Comparison of ENCODE assay signal across 9 cellular contexts in the genomic region with DNA sequence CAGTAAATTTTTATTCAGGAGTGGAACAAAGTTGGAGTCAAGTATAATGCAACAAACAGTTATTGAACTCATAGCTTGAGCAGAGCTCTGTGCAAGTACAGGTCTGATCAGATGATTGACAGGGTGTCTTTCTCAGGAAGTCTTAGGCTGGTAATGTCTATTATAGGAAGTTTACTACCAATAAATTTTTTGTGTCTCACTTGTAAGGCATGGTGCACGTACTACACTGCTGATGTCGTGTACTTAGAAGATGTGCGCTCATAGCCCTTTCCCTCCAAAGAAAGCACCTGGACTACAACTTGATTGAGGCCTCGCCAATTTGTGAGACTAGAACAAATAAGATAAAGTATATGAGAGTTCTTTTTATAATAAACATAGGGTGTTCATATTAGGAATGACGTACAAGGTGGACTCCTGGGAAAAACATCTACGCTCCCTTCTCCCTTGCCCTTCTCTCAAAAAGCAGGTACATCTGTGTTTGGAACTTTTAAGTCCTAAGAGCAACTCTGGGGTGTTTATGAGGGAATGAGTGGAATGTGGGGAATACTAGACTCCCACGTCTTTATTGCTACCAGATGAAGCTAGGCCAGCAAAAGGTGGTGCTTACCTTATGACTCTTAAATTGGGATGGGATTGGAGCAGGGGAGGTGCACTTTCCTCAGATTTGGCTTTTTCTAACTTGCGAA. TPM values are rescaled to one million over a fixed set of nuclear protein-coding genes. Genes with fewer than 3 reads are reported as not detected.
DNase-seq lines count a peak whose midpoint lies in the region; ATAC-seq, FAIRE-seq and TF ChIP-seq lines count a peak whose summit lies in the region.
"Had no signal": no experiment of that assay in that cellular context is flagged by ENCODE, and none has a peak within 500 bp of the region (broad histone marks: within the 10 kb centered on the region; RNA-seq: fewer than 3 reads in every experiment).

No MANE protein-coding gene starts in this region.

- H4K5ac ChIP-seq in mesendoderm (ENCODE audit: low read length), result no peak overlapping the region

- no peak overlapping the region for H2AK5ac ChIP-seq in mesendoderm (ENCODE audit: low read length)

- peak overlapping the region; percentile 43 to 83; a peak in 2 of 4 replicates for H3K9ac ChIP-seq in K562 (ENCODE audit: insufficient read depth in 1 of 2, low read depth in 2 of 2, low read length in 2 of 2)
- H3K9ac ChIP-seq in mesendoderm (ENCODE audit: low read length), result peak overlapping the region; percentile 72

- DNase-seq in HL-60 (ENCODE audit: low read depth in 1 of 2, low spot score in 1 of 2), result no peak
- peak in 1 of 4 experiments; percentile 6 for DNase-seq in K562 (ENCODE audit: extremely low read depth in 1 of 4, low spot score in 3 of 4)
- DNase-seq in mesendoderm, result no peak
- DNase-seq in DMS79 (lab: John Stamatoyannopoulos, UW), result no peak
- DNase-seq in dedifferentiated amniotic fluid mesenchymal stem cell (ENCODE audit: extremely low spot score), result no peak
- DNase-seq: activated effector memory CD4-positive, alpha-beta T cell treated with anti-CD3 and anti-CD28 coated beads, Interleukin-2, amount 50 U/mL, for 16 hours had no signal

- in situ Hi-C loops in K562 (cut with MboI), result no loop called here

- CTCF ChIA-PET in K562 (lab: Yijun Ruan, JAX; ENCODE audit: low intra/inter-chr PET ratio), result no interaction called here

- H3K18ac ChIP-seq in mesendoderm (ENCODE audit: low read length), result no peak overlapping the region

- no peak overlapping the region for H4K8ac ChIP-seq in mesendoderm (ENCODE audit: low read depth, low read length)

- H2BK5ac ChIP-seq in mesendoderm (ENCODE audit: low read length), result no peak overlapping the region

- peak overlapping the region; percentile 98 for H3K4me2 ChIP-seq in K562 (ENCODE audit: insufficient read depth, low read length)
- peak overlapping the region; percentile 60 for H3K4me2 ChIP-seq in mesendoderm (ENCODE audit: low read length)

- WGBS in K562 (ENCODE audit: insufficient coverage, low coverage, missing lambda C conversion rate), result 13% methylated on average over 8 of the region's 8 CpGs
- WGBS in mesendoderm (ENCODE audit: extremely low coverage, insufficient coverage, low lambda C conversion rate), result no CpG with 5 or more reads among the region's 8 CpGs

- H3K9me1 ChIP-seq in K562 (ENCODE audit: control insufficient read depth, insufficient read depth, low read length), result no peaks in the 10 kb centered on the region

- no peak for FAIRE-seq in K562 (lab: Jason Lieb, UNC)

- no peak for TF ChIP-seq CTCF in 22Rv1 (IDR thresholded peaks at IDR 0.05)
- no peak for TF ChIP-seq CTCF in HL-60 (IDR thresholded peaks at IDR 0.05; ENCODE audit: insufficient read depth, low read length)
- no peak for TF ChIP-seq CTCF in K562 (IDR thresholded peaks at IDR 0.05 in 2 of 3, conservative IDR thresholded peaks at IDR 0.05 in 1 of 3; ENCODE audit: insufficient read depth in 2 of 3, low read depth in 1 of 3, low read length in 3 of 3)

- H3K9me3 ChIP-seq in K562 (replicated peaks; ENCODE audit: control insufficient read depth, insufficient read depth, low read depth, low read length), result no peaks in the 10 kb centered on the region

- H3K23ac ChIP-seq in mesendoderm (ENCODE audit: low read length), result no peak overlapping the region

- H3K4me1 ChIP-seq in K562 (replicated peaks in 1 of 2; ENCODE audit: control insufficient read depth in 2 of 2, insufficient read depth in 2 of 2, low read length in 2 of 2), result peaks cover 3 to 5% of the 10 kb centered on the region in 2 experiments; a peak in 3 of 5 replicates
- peaks cover 2% of the 10 kb centered on the region for H3K4me1 ChIP-seq in mesendoderm (ENCODE audit: control insufficient read depth, low read depth, low read length)

- H3K79me2 ChIP-seq in K562 (ENCODE audit: control insufficient read depth, insufficient read depth, low read length), result peaks cover 72% of the 10 kb centered on the region
- H3K79me2 ChIP-seq in mesendoderm (ENCODE audit: control insufficient read depth, insufficient read depth, low read length), result peaks cover 32% of the 10 kb centered on the region

- no peaks in the 10 kb centered on the region for H4K20me1 ChIP-seq in K562 (replicated peaks; ENCODE audit: control insufficient read depth, insufficient read depth, low read length)

- no peaks in the 10 kb centered on the region for H3K27me3 ChIP-seq in HL-60 (ENCODE audit: insufficient read depth, poor library complexity, severe bottlenecking)
- no peaks in the 10 kb centered on the region for H3K27me3 ChIP-seq in K562 (ENCODE audit: control insufficient read depth in 2 of 2, insufficient read depth in 2 of 2, low read length in 2 of 2)
- no peaks in the 10 kb centered on the region for H3K27me3 ChIP-seq in mesendoderm (ENCODE audit: insufficient read depth, low read length, poor library complexity)

- no TSS peak for BruUV-seq in K562 (replicated peaks; lab: Mats Ljungman, UMichigan)

- no peak for TF ChIP-seq RAD21 in K562 (CRISPR knock-in tag; conservative IDR thresholded peaks at IDR 0.05 in 1 of 2, IDR thresholded peaks at IDR 0.05 in 1 of 2)

- peak overlapping the region; percentile 52 for H3K4ac ChIP-seq in mesendoderm (ENCODE audit: low read depth, low read length)

- H3K79me1 ChIP-seq in mesendoderm (ENCODE audit: low read length), result peaks cover 9% of the 10 kb centered on the region

- no peak for TF ChIP-seq POLR2A in K562 (conservative IDR thresholded peaks at IDR 0.05)

- H2AFZ ChIP-seq in K562 (ENCODE audit: low read depth, low read length), result no peak overlapping the region

- H3K4me3 ChIP-seq in HL-60 (replicated peaks; ENCODE audit: insufficient read depth, low read length), result peak overlapping the region; percentile 80
- H3K4me3 ChIP-seq in K562, result peak overlapping the region; percentile 73
- peak overlapping the region; percentile 16 for H3K4me3 ChIP-seq in mesendoderm (ENCODE audit: low read length)

- POLR2A ChIA-PET in K562 (lab: Yijun Ruan, JAX), result no interaction called here

- no peak for TF ChIP-seq EP300 in K562 (IDR thresholded peaks at IDR 0.05; ENCODE audit: low read length)

- ATAC-seq in K562, result peak; percentile 14
- no peak for ATAC-seq in HG03045 (IDR thresholded peaks at IDR 0.05; ENCODE audit: unreplicated experiment)
- ATAC-seq in GM19455 (IDR thresholded peaks at IDR 0.05; ENCODE audit: unreplicated experiment), result no peak

- no peak overlapping the region for H2BK15ac ChIP-seq in mesendoderm (replicated peaks; ENCODE audit: low read depth)

- intact Hi-C loops in K562 (cut with micrococcal nuclease), result no loop called here

- peak overlapping the region; percentile 75 for H3K56ac ChIP-seq in mesendoderm (ENCODE audit: low read length)

- H3K27ac ChIP-seq in 22Rv1, result peak overlapping the region; percentile 87
- peak overlapping the region; percentile 83 for H3K27ac ChIP-seq in HL-60 (replicated peaks)
- H3K27ac ChIP-seq in K562 (ENCODE audit: extremely low read depth, low read depth, low read length), result peak overlapping the region; percentile 90
- H3K27ac ChIP-seq in mesendoderm (ENCODE audit: low read depth, low read length), result no peak overlapping the region

- H3K36me3 ChIP-seq in K562 (ENCODE audit: control insufficient read depth, insufficient read depth, low read length), result peaks cover 64% of the 10 kb centered on the region
- H3K36me3 ChIP-seq in mesendoderm (ENCODE audit: control insufficient read depth, insufficient read depth, low read length), result peaks cover 4% of the 10 kb centered on the region

- no peak overlapping the region for H2BK120ac ChIP-seq in mesendoderm (ENCODE audit: low read depth, low read length)

TF ChIP-seq in K562, 482 proteins besides CTCF, POLR2A, EP300 and RAD21 (continues in another document):
- no peak for TF ChIP-seq ZNF224 (CRISPR knock-in tag; IDR thresholded peaks at IDR 0.05)

RNA-seq across cellular contexts. Expression of a gene that starts 1.5 kb away (rescaled TPM):
- total RNA-seq in K562 (2011; cell fraction: chromatin; rRNA removed; ENCODE audit: low replicate concordance), result 14.1 and 79.1 TPM in 2 replicates
- 13.7 and 15.5 TPM in 2 replicates for total RNA-seq in K562 (2011; cell fraction: nucleolus; rRNA removed)
- 20.4 and 28.9 TPM in 2 replicates for total RNA-seq in K562 (2011; cell fraction: nucleoplasm; rRNA removed)
- total RNA-seq in K562 (2014; rRNA removed) (16.1 and 17.2 TPM in 2 replicates), K562 (2014; rRNA removed; fragmentation: Illumina TruSeq; extraction: Trizol) (30.3 and 36.5 TPM in 2 replicates), K562 (2015; rRNA removed; fragmentation: Illumina TruSeq; extraction: Trizol) (20.3 and 23.6 TPM in 2 replicates), K562 (2021) (27.8 and 33.1 TPM in 2 replicates)
- polyA plus RNA-seq in K562 (2011; rRNA removed) (25.3 and 29.5 TPM in 2 replicates), K562 (2014; fragmentation: Illumina TruSeq; extraction: Trizol) (20.3 and 20.5 TPM in 2 replicates), K562 (2014; fragmentation: Nextera tagmentation; extraction: Ambion mirVana) (10 to 100 TPM; 27.3 to 32.3 TPM), K562 (2014; rRNA removed) (25.5 and 31.8 TPM in 2 replicates)
- polyA plus RNA-seq in K562 (2011; cell fraction: cytosol; rRNA removed), result 4.5 and 15.9 TPM in 2 replicates
- 18.8 and 50.8 TPM in 2 replicates for polyA plus RNA-seq in K562 (2011; cell fraction: nucleus; rRNA removed)
- 16.6 and 18.1 TPM in 2 replicates for polyA plus RNA-seq in K562 (2012)
- polyA minus RNA-seq in K562 (2011; rRNA and poly(A)+ RNA removed), result 25.3 and 37.2 TPM in 2 replicates
- polyA minus RNA-seq in K562 (2011; cell fraction: cytosol; rRNA and poly(A)+ RNA removed), result 7.2 and 12.5 TPM in 2 replicates
- 16.0 and 42.3 TPM in 2 replicates for polyA minus RNA-seq in K562 (2011; cell fraction: nucleus; rRNA and poly(A)+ RNA removed)
- 23.3 TPM for polyA plus RNA-seq in mesendoderm (2013, experiment 1 of 2)
- 23.6 TPM for polyA plus RNA-seq in mesendoderm (2013, experiment 2 of 2)

RNA-seq across cellular contexts. Expression of a gene that starts 1.6 kb away (rescaled TPM):
- total RNA-seq in K562 (2011; cell fraction: chromatin; rRNA removed; ENCODE audit: low replicate concordance), result 1.6 and 23.4 TPM in 2 replicates
- 1.0 and 2.2 TPM in 2 replicates for total RNA-seq in K562 (2011; cell fraction: nucleolus; rRNA removed)
- total RNA-seq in K562 (2011; cell fraction: nucleoplasm; rRNA removed), result 3.4 and 4.7 TPM in 2 replicates
- total RNA-seq in K562 (2014; rRNA removed), result 16.0 and 18.6 TPM in 2 replicates
- total RNA-seq in K562 (2014; rRNA removed; fragmentation: Illumina TruSeq; extraction: Trizol), result 30.4 and 32.8 TPM in 2 replicates
- total RNA-seq in K562 (2015; rRNA removed; fragmentation: Illumina TruSeq; extraction: Trizol), result 27.5 and 29.2 TPM in 2 replicates
- 13.8 and 14.0 TPM in 2 replicates for total RNA-seq in K562 (2021)
- polyA plus RNA-seq in K562 (2011; rRNA removed), result 6.1 and 7.0 TPM in 2 replicates
- polyA plus RNA-seq in K562 (2011; cell fraction: cytosol; rRNA removed), result 0.25 and 1.1 TPM in 2 replicates
- polyA plus RNA-seq in K562 (2011; cell fraction: nucleus; rRNA removed), result 1.2 and 2.3 TPM in 2 replicates
- polyA plus RNA-seq in K562 (2012), result 7.1 and 15.7 TPM in 2 replicates
- polyA plus RNA-seq in K562 (2014; fragmentation: Illumina TruSeq; extraction: Trizol), result 21.7 and 28.9 TPM in 2 replicates
- 10 to 100 TPM; 14.7 to 15.8 TPM for polyA plus RNA-seq in K562 (2014; fragmentation: Nextera tagmentation; extraction: Ambion mirVana)
- polyA plus RNA-seq in K562 (2014; rRNA removed), result 17.4 and 19.2 TPM in 2 replicates
- polyA minus RNA-seq in K562 (2011; rRNA and poly(A)+ RNA removed), result 12.0 and 17.8 TPM in 2 replicates
- 4.0 and 6.5 TPM in 2 replicates for polyA minus RNA-seq in K562 (2011; cell fraction: cytosol; rRNA and poly(A)+ RNA removed)
- 5.4 and 15.1 TPM in 2 replicates for polyA minus RNA-seq in K562 (2011; cell fraction: nucleus; rRNA and poly(A)+ RNA removed)
- polyA plus RNA-seq in mesendoderm (2013, experiment 1 of 2), result 56.8 TPM
- 57.3 TPM for polyA plus RNA-seq in mesendoderm (2013, experiment 2 of 2)

Comparison
In these comparisons a context has a peak if more than half of its experiments do, and no peak if none do; other contexts are left out.
1. H3K4me3 ChIP-seq: peak in every context shown above with its lines; median percentile 80 in HL-60; 73 in K562; 16 in mesendoderm.